25 cellular contexts compared by ENCODE assay signal in genomic region chr6:110645685-110646418, GRCh38.
"Had no signal": no experiment of that assay in that cellular context is flagged by ENCODE, and none has a peak within 500 bp of the region (broad histone marks: within the 10 kb centered on the region; RNA-seq: fewer than 3 reads in every experiment).

No MANE protein-coding gene starts in this region.

- H2AFZ ChIP-seq: parathyroid adenoma had no signal

- H3K79me2 ChIP-seq: parathyroid adenoma had no signal

- H3K9ac ChIP-seq: parathyroid adenoma had no signal

- H3K4me1 ChIP-seq: psoas muscle, suprapubic skin had no signal

- H3K27me3 ChIP-seq: esophagus muscularis mucosa, suprapubic skin, tibial artery had no signal

- H3K27ac ChIP-seq: esophagus muscularis mucosa, parathyroid adenoma, psoas muscle, suprapubic skin, tibial artery had no signal

- H3K9me3 ChIP-seq: esophagus muscularis mucosa, psoas muscle, suprapubic skin, tibial artery had no signal

- ATAC-seq: activated naive CD4-positive, alpha-beta T cell treated with anti-CD3 and anti-CD28 coated beads, Interleukin-2, amount 50 U/mL, for 72 hours; activated T-helper 17 cell treated with anti-CD3 and anti-CD28 coated beads, Interleukin-2, amount 50 U/mL, for 72 hours; naive thymus-derived CD4-positive, alpha-beta T cell; psoas muscle; T-helper 17 cell had no signal

- H3K4me3 ChIP-seq: esophagus muscularis mucosa, psoas muscle, suprapubic skin, tibial artery had no signal

- FAIRE-seq: bronchial epithelial cell, colon, islet of Langerhans had no signal

- DNase-seq: activated CD4-positive, alpha-beta memory T cell treated with anti-CD3 and anti-CD28 coated beads, Interleukin-2, amount 10 ng/mL, durations not matched to agents 7 days and 5 days; activated CD4-positive, alpha-beta T cell treated with anti-CD3 and anti-CD28 coated beads for 1 hour; activated CD4-positive, alpha-beta T cell treated with anti-CD3 and anti-CD28 coated beads, Interleukin-2, amount 10 ng/mL, durations not matched to agents 7 days and 5 days; activated CD8-positive, alpha-beta memory T cell treated with anti-CD3 and anti-CD28 coated beads, Interleukin-2, amount 50 U/mL, for 48 hours; activated naive CD4-positive, alpha-beta T cell; activated T-cell treated with anti-CD3 and anti-CD28 coated beads, Interleukin-2, amount 50 U/mL, for 24 hours; dermis blood vessel endothelial cell; effector CD4-positive, alpha-beta T cell; foreskin melanocyte; midbrain; naive thymus-derived CD4-positive, alpha-beta T cell; nucleus accumbens; psoas muscle; stimulated activated naive CD4-positive, alpha-beta T cell; T-helper 17 cell; T1000; tibial artery had no signal
